8 cellular contexts compared by ENCODE assay signal in the genomic region with DNA sequence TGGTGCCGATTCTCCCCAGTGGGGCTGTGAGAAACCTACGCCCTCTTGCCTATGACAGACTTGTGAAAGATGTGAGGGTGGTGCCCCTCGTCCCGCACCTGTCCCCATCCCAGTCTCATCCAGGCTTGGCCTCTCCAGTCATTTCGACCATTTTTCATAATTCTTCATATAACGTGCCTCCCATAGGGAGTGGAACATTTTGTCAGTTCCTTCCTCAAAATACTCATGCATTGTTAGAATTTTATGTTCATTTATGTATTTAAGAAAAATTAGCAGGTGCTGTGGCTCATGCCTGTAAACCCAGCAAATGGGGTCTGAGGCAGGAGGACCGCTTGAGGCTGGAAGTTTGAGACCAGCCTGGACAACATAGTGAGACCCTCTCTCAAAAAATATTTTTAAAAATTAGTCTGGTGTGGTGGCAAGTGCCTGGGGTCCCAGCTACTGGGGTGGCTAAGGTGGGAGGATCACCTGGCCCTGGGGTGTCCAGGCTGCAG. TPM values are rescaled to one million over a fixed set of nuclear protein-coding genes. Genes with fewer than 3 reads are reported as not detected.
A peak's percentile ranks its signal among the peaks of the same experiment; 100 is the strongest.
DNase-seq lines count a peak whose midpoint lies in the region; ATAC-seq and TF ChIP-seq lines count a peak whose summit lies in the region.

No MANE protein-coding gene starts in this region.

- H3K36me3 ChIP-seq in lower lobe of right lung = peaks cover 27% of the 10 kb centered on the region
- peaks cover 0 to 9% (median 6%) of the 10 kb centered on the region in 3 donors for H3K36me3 ChIP-seq in tibial artery

- DNase-seq in activated T-cell treated with anti-CD3 and anti-CD28 coated beads, Interleukin-2, amount 50 U/mL, for 24 hours = no peak
- DNase-seq in activated T-cell treated with anti-CD3 and anti-CD28 coated beads, Interleukin-2, amount 50 U/mL, for 1 hour = no peak
- DNase-seq in lower lobe of right lung (no peak), tibial artery (no peak), NCI-H345 treated with DMSO at 0.1 percent for 48 hours (lab: John Stamatoyannopoulos, UW; ENCODE audit: unreplicated experiment) (no peak), SIG-M5 (lab: John Stamatoyannopoulos, UW) (no peak)

- H3K36me3 Mint-ChIP-seq in activated T-cell treated with anti-CD3 and anti-CD28 coated beads, Interleukin-2, amount 50 U/mL, for 24 hours (ENCODE audit: low read depth) = peaks cover 40% of the 10 kb centered on the region
- H3K36me3 Mint-ChIP-seq in activated naive CD8-positive, alpha-beta T cell = peaks cover 2% of the 10 kb centered on the region

- H3K4me1 ChIP-seq in lower lobe of right lung (peaks cover 6% of the 10 kb centered on the region), tibial artery (peaks cover 0 to 11% (median 7%) of the 10 kb centered on the region in 4 donors)

- TF ChIP-seq CTCF in lower lobe of right lung (IDR thresholded peaks at IDR 0.05) (no peak), tibial artery (IDR thresholded peaks at IDR 0.05) (no peak)

- H3K27me3 ChIP-seq in lower lobe of right lung (ENCODE audit: low read depth) (no peaks in the 10 kb centered on the region), tibial artery (no peaks in the 10 kb centered on the region)

- H3K4me3 ChIP-seq in lower lobe of right lung (peak overlapping the region; percentile 65), tibial artery (peak overlapping the region; percentile 79 to 96)

- H3K27ac Mint-ChIP-seq in activated T-cell treated with anti-CD3 and anti-CD28 coated beads, Interleukin-2, amount 50 U/mL, for 24 hours = peak overlapping the region; percentile 100
- H3K27ac Mint-ChIP-seq in activated naive CD8-positive, alpha-beta T cell = peak overlapping the region; percentile 100

- no peak for ATAC-seq in lower lobe of right lung
- ATAC-seq in HG02884 (IDR thresholded peaks at IDR 0.05; ENCODE audit: unreplicated experiment) = no peak

- intact Hi-C loops in lower lobe of right lung (cut with DNase I) = no loop called here
- intact Hi-C loops in tibial artery (cut with DNase I; ENCODE audit: low total_unique reads) = no loop called here

- peaks cover 26% of the 10 kb centered on the region for H3K4me1 Mint-ChIP-seq in activated T-cell treated with anti-CD3 and anti-CD28 coated beads, Interleukin-2, amount 50 U/mL, for 24 hours (ENCODE audit: low read depth)
- H3K4me1 Mint-ChIP-seq in activated naive CD8-positive, alpha-beta T cell (ENCODE audit: low read depth) = peaks cover 22% of the 10 kb centered on the region

- H3K27ac ChIP-seq in lower lobe of right lung = peak overlapping the region; percentile 72
- peak overlapping the region; percentile 76 for H3K27ac ChIP-seq in tibial artery

- no peaks in the 10 kb centered on the region for H3K27me3 Mint-ChIP-seq in activated T-cell treated with anti-CD3 and anti-CD28 coated beads, Interleukin-2, amount 50 U/mL, for 24 hours
- H3K27me3 Mint-ChIP-seq in activated naive CD8-positive, alpha-beta T cell = no peaks in the 10 kb centered on the region

- peaks cover 5% of the 10 kb centered on the region for H3K9me3 Mint-ChIP-seq in activated T-cell treated with anti-CD3 and anti-CD28 coated beads, Interleukin-2, amount 50 U/mL, for 24 hours
- H3K9me3 Mint-ChIP-seq in activated naive CD8-positive, alpha-beta T cell (ENCODE audit: low read depth) = no peaks in the 10 kb centered on the region

- no peak overlapping the region for H3K4me3 Mint-ChIP-seq in activated T-cell treated with anti-CD3 and anti-CD28 coated beads, Interleukin-2, amount 50 U/mL, for 24 hours
- H3K4me3 Mint-ChIP-seq in activated naive CD8-positive, alpha-beta T cell = peak overlapping the region; percentile 99

- H3K9me3 ChIP-seq in lower lobe of right lung (peaks cover 4% of the 10 kb centered on the region), tibial artery (peaks cover 0 to 8% (median 0%) of the 10 kb centered on the region in 3 donors)

RNA-seq across cellular contexts. Expression of a gene that starts 0.8 kb away (rescaled TPM):
- 26.3 TPM for total RNA-seq in lower lobe of right lung

RNA-seq across cellular contexts. Expression of a gene that starts 19.7 kb away (rescaled TPM):
- 15.4 TPM for total RNA-seq in lower lobe of right lung

RNA-seq across cellular contexts. Expression of a gene that starts 42.8 kb away (rescaled TPM):
- 161 TPM for total RNA-seq in lower lobe of right lung

RNA-seq across cellular contexts. Expression of a gene that starts 44.6 kb away (rescaled TPM):
- total RNA-seq in lower lobe of right lung = 12.8 TPM
